ENCODE assay signal across 8 cellular contexts in the genomic region with DNA sequence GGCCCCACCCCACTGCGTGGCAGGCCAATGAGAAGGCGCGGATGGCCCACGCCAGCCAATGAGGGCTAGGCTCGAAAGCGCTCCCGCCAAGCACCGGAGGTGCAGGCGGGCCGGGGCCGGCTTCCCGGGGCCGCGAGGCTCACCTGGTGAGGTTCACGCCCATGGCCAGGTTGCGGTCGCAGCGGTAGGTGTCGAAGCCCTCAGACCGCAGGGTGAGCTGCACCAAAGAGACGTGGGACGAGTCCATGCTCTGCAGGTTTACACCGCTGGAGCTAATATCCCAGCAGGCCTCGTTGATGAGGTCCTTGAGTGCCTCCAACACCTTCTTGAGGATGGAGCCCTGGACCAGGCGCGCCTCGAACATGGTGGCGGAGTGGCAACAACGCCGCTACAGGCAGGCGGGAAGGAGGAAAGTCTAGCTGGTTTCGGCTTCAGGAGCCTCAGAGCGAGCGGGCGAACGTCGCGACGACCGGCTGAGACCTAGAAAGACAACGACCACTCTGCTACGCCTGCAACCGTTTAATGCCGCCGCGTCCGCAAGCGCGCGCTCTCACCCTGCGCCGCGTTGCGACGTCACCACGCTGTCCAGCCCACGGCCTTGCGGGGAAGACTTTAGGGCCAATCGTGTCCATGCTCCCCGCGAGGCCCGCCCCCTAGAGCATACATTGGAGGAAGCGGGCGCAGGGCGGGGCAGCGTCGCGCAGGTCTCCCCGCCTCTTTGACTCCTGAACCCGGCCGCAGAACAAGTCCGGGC. TPM values are rescaled to one million over a fixed set of nuclear protein-coding genes. Genes with fewer than 3 reads are reported as not detected.
DNase-seq lines count a peak whose midpoint lies in the region; ATAC-seq, FAIRE-seq and TF ChIP-seq lines count a peak whose summit lies in the region.

Gene PCNA (minus strand): TSS at position 524 of the 754 bp plus-strand sequence. CDS start 160 bp downstream, at position 364.

- no peak for TF ChIP-seq CTCF in psoas muscle (IDR thresholded peaks at IDR 0.05)

- 0% methylated on average over 69 to 72 of the region's 72 CpGs for WGBS in psoas muscle, 3 donors

- ATAC-seq in GM18499 (IDR thresholded peaks at IDR 0.05; ENCODE audit: insufficient read depth, unreplicated experiment) (peak; percentile 79), HG02943 (IDR thresholded peaks at IDR 0.05; ENCODE audit: low read depth, unreplicated experiment) (peak; percentile 95), left ventricle myocardium superior (peak; percentile 99), psoas muscle (peak; percentile 99 to 100 (median 99))

- DNase-seq in NCI-H187 treated with DMSO at 0.1 percent for 48 hours (lab: John Stamatoyannopoulos, UW) (peak; percentile 93), anterior cingulate cortex (lab: John Stamatoyannopoulos, UW) (peak; percentile 50 to 97 (median 92)), left ventricle myocardium superior (peak; percentile 99), psoas muscle (peak; percentile 98), urothelium cell line (ENCODE audit: low spot score) (peak; percentile 98)

- peak; percentile 98 for FAIRE-seq in urothelium cell line (lab: Jason Lieb, UNC)

- no peaks in the 10 kb centered on the region for H3K27me3 ChIP-seq in psoas muscle (ENCODE audit: insufficient read depth in 3 of 3, low read length in 2 of 3)

- no peaks in the 10 kb centered on the region for H3K9me3 ChIP-seq in psoas muscle

- H3K27ac ChIP-seq in psoas muscle: peak within 1 kb of the TSS; percentile 84

- peaks cover 16% of the 10 kb centered on the region for H3K4me1 ChIP-seq in psoas muscle

- intact Hi-C loops in T-helper 2 cell treated with Interferon-gamma antibody and Interleukin-4, amounts not matched to agents 100 ng/mL and 5 ng/mL, for 36 hours (cut with micrococcal nuclease): loop anchor here (1.0 kb wide), 2 partner anchors 8 to 41 kb away; partner anchors contain the start of gene CDS2
- intact Hi-C loops in left ventricle myocardium superior (cut with micrococcal nuclease) (no loop called here), psoas muscle (cut with DNase I) (loop anchor here in 1 of 2 donors (5.0 kb wide), 1 partner anchor 53 kb away; no protein-coding TSS in a partner anchor)

- H3K36me3 ChIP-seq in psoas muscle (ENCODE audit: insufficient read depth in 1 of 2, low read depth in 1 of 2): peaks cover 0 to 37% of the 10 kb centered on the region in 2 donors

- peak within 1 kb of the TSS; percentile 80 for H3K4me3 ChIP-seq in psoas muscle

RNA-seq across cellular contexts. Expression of gene PCNA, which starts in this region (rescaled TPM):
- total RNA-seq in T-helper 2 cell treated with Interferon-gamma antibody and Interleukin-4, amounts not matched to agents 100 ng/mL and 5 ng/mL, for 36 hours: 483 and 497 TPM in 2 replicates
- total RNA-seq in left ventricle myocardium superior (32.6 TPM), psoas muscle (10 to 100 TPM; 13.2 to 19.1 (median 16.3) TPM)
- 10 to 100 TPM; 25.5 to 53.0 (median 37.8) TPM for polyA plus RNA-seq in psoas muscle

Comparison
In these comparisons a context has a peak if more than half of its experiments do, and no peak if none do; other contexts are left out.
1. Peak in every context shown above with its lines: DNase-seq, ATAC-seq, H3K4me3 ChIP-seq and H3K27ac ChIP-seq.
2. RNA of gene PCNA (total RNA-seq): 483 to 497 TPM in T-helper 2 cell treated with Interferon-gamma antibody and Interleukin-4, amounts not matched to agents 100 ng/mL and 5 ng/mL, for 36 hours; 32.6 TPM in left ventricle myocardium superior (single experiment) and 13.2 to 19.1 TPM in psoas muscle; every median in the first group is over 10 times any median in the second.